27 cellular contexts compared by ENCODE assay signal in genomic region chr9:7144265-7145046, GRCh38.
A peak's percentile ranks its signal among the peaks of the same experiment; 100 is the strongest.
DNase-seq lines count a peak whose midpoint lies in the region; ATAC-seq, FAIRE-seq and TF ChIP-seq lines count a peak whose summit lies in the region.
"Had no signal": no experiment of that assay in that cellular context is flagged by ENCODE, and none has a peak within 500 bp of the region (broad histone marks: within the 10 kb centered on the region; RNA-seq: fewer than 3 reads in every experiment).

No MANE protein-coding gene starts in this region.

- WGBS in H1 (ENCODE audit: extremely low coverage in 1 of 2, insufficient coverage in 1 of 2, insufficient read length in 1 of 2, insufficient replicate concordance in 2 of 2, low coverage in 1 of 2, low lambda C conversion rate in 2 of 2, missing lambda C conversion rate in 1 of 2), 2 experiments, result 85% methylated on average over 10 of the region's 10 CpGs; no CpG with 5 or more reads in 1 of the 2 experiments

- no peak for TF ChIP-seq EP300 in H1 (IDR thresholded peaks at IDR 0.05; ENCODE audit: borderline replicate concordance in 1 of 2, low read depth in 2 of 2, low read length in 2 of 2)

- H3K36me3 ChIP-seq in H1 (ENCODE audit: control insufficient read depth in 2 of 4, insufficient read depth in 4 of 4, low read length in 3 of 4), result no peaks in the 10 kb centered on the region
- H3K36me3 ChIP-seq in gastrocnemius medialis, result no peaks in the 10 kb centered on the region
- H3K36me3 ChIP-seq: adrenal gland, SJSA1, thyroid gland had no signal

- no peak overlapping the region for H3K18ac ChIP-seq in H1 (ENCODE audit: extremely low read depth, low read length)

- DNase-seq in H1 (ENCODE audit: low read depth in 1 of 2, low spot score in 2 of 2) (peak in 1 of 2 experiments; percentile 21), islet precursor cell (peak; percentile 80), gastrocnemius medialis (no peak), HK-2 (ENCODE audit: unreplicated experiment) (no peak)
- DNase-seq in T-helper 2 cell treated with Interferon-gamma antibody and Interleukin-4, amounts not matched to agents 5 μg/mL and 100 μg/mL, for 36 hours (ENCODE audit: low spot score), result no peak
- no peak for DNase-seq in activated CD4-positive, alpha-beta T cell treated with anti-CD3 and anti-CD28 coated beads, Interleukin-2, amount 10 ng/mL, durations not matched to agents 7 days and 5 days
- DNase-seq: activated CD4-positive, alpha-beta T cell treated with anti-CD3 and anti-CD28 coated beads for 36 hours; activated CD8-positive, alpha-beta memory T cell treated with anti-CD3 and anti-CD28 coated beads for 24 hours; activated T-cell treated with anti-CD3 and anti-CD28 coated beads, Interleukin-2, amount 50 U/mL, for 1 hour; adrenal gland; cortex of kidney; esophagus squamous epithelium; mammary epithelial cell; naive B cell; NCI-H1436 treated with DMSO at 0.1 percent for 48 hours; NCI-H524; retina; stimulated activated CD4-positive, alpha-beta T cell treated with anti-CD3 and anti-CD28 coated beads, Interleukin-12 subunit alpha, Interleukin-12 subunit beta, amount 100 ng/mL, for 4 hours; stimulated activated CD4-positive, alpha-beta T cell treated with anti-CD3 and anti-CD28 coated beads, Interleukin-4, amount 100 ng/mL, for 4 hours; stimulated activated naive CD4-positive, alpha-beta T cell treated with Interleukin-2 at 50 U/mL for 16 hours; thyroid gland had no signal

- H2AFZ ChIP-seq in H1 (ENCODE audit: low read length), result no peak overlapping the region

- TF ChIP-seq CTCF in H1 (IDR thresholded peaks at IDR 0.05; ENCODE audit: control extremely low read depth in 1 of 3, insufficient read depth in 1 of 3, low read depth in 1 of 3, low read length in 3 of 3) (no peak), gastrocnemius medialis (IDR thresholded peaks at IDR 0.05 in 4 of 5, conservative IDR thresholded peaks at IDR 0.05 in 1 of 5) (no peak)

- POLR2A ChIA-PET in H1 (lab: Charles Lee; ENCODE audit: partially characterized antibody), result no interaction called here
- POLR2A ChIA-PET in activated CD4-positive, alpha-beta T cell treated with anti-CD3 and anti-CD28 coated beads, Interleukin-2, amount 10 ng/mL, durations not matched to agents 7 days and 5 days (lab: Charles Lee), result no interaction called here

- H3K4me3 ChIP-seq in H1 (ENCODE audit: extremely low read depth in 1 of 4, insufficient read depth in 2 of 4, low read depth in 3 of 4, low read length in 4 of 4) (no peak overlapping the region), gastrocnemius medialis (no peak overlapping the region)
- H3K4me3 ChIP-seq: adrenal gland, esophagus squamous epithelium, SJSA1, thyroid gland had no signal

- intact Hi-C loops in gastrocnemius medialis (cut with DNase I; ENCODE audit: low total_unique reads), result loop anchor here (5.0 kb wide), 1 partner anchor 92 kb away; no protein-coding TSS in a partner anchor

- H3K27ac ChIP-seq in H1 (ENCODE audit: low read depth, low read length) (no peak overlapping the region), gastrocnemius medialis (peak overlapping the region; percentile 62 to 95 (median 90))
- H3K27ac ChIP-seq: adrenal gland, C4-2B, esophagus squamous epithelium, KMS-11, SJSA1 had no signal

- H2BK15ac ChIP-seq in H1 (ENCODE audit: low read length), result no peak overlapping the region

- no peak overlapping the region for H3K9ac ChIP-seq in H1 (replicated peaks in 1 of 4; ENCODE audit: extremely low read depth in 1 of 4, low read depth in 3 of 4, low read length in 3 of 4)
- H3K9ac ChIP-seq: KMS-11 had no signal

- no peak for TF ChIP-seq POLR2A in H1 (IDR thresholded peaks at IDR 0.05; ENCODE audit: control extremely low read depth in 1 of 2, low read depth in 2 of 2, low read length in 2 of 2)
- TF ChIP-seq POLR2A in gastrocnemius medialis (IDR thresholded peaks at IDR 0.05), result no peak

- no peaks in the 10 kb centered on the region for H3K27me3 ChIP-seq in H1 (replicated peaks in 1 of 4; ENCODE audit: control insufficient read depth in 3 of 4, extremely low read depth in 1 of 4, insufficient read depth in 3 of 4, low read length in 3 of 4)
- H3K27me3 ChIP-seq in gastrocnemius medialis, result no peaks in the 10 kb centered on the region
- H3K27me3 ChIP-seq: adrenal gland, esophagus squamous epithelium, SJSA1, thyroid gland had no signal

- H3K4me1 Mint-ChIP-seq in T-helper 2 cell treated with Interferon-gamma antibody and Interleukin-4, amounts not matched to agents 5 μg/mL and 100 μg/mL, for 36 hours (ENCODE audit: low read depth), result peaks cover under 1% of the 10 kb centered on the region
- peaks cover 3% of the 10 kb centered on the region for H3K4me1 Mint-ChIP-seq in activated CD4-positive, alpha-beta T cell treated with anti-CD3 and anti-CD28 coated beads, Interleukin-2, amount 10 ng/mL, durations not matched to agents 7 days and 5 days

- H4K5ac ChIP-seq in H1 (ENCODE audit: insufficient read length, low read depth, low read length), result no peak overlapping the region

- TF ChIP-seq RAD21 in H1 (IDR thresholded peaks at IDR 0.05 in 1 of 2, conservative IDR thresholded peaks at IDR 0.05 in 1 of 2; ENCODE audit: low read depth in 2 of 2, low read length in 2 of 2), result no peak

- ATAC-seq in HG02759 (IDR thresholded peaks at IDR 0.05; ENCODE audit: unreplicated experiment), result peak; percentile 62
- peak; percentile 29 to 49 for ATAC-seq in gastrocnemius medialis
- ATAC-seq: activated CD4-positive, alpha-beta T cell treated with anti-CD3 and anti-CD28 coated beads for 36 hours had no signal

- peak overlapping the region; percentile 32; the same call in 1 of the 2 replicates for H2BK5ac ChIP-seq in H1 (ENCODE audit: low read depth, low read length)

- H3K4me1 ChIP-seq in H1 (replicated peaks in 1 of 4; ENCODE audit: control insufficient read depth in 3 of 4, insufficient read depth in 4 of 4, low read length in 3 of 4) (peaks cover 0 to 3% (median 0%) of the 10 kb centered on the region in 4 experiments; a peak in 1 of 7 replicates), gastrocnemius medialis (peaks cover 69 to 78% of the 10 kb centered on the region in 2 donors)
- H3K4me1 ChIP-seq: SJSA1 had no signal

- peaks cover 2% of the 10 kb centered on the region; the same call in 1 of the 2 replicates for H3K79me1 ChIP-seq in H1 (ENCODE audit: low read depth, low read length)

- no peak overlapping the region for H2BK20ac ChIP-seq in H1 (ENCODE audit: low read length)

- FAIRE-seq in H1 (lab: Jason Lieb, UNC), result no peak
- FAIRE-seq: HTR-8/SVneo, RCC 7860 had no signal

- no peaks in the 10 kb centered on the region for H4K20me1 ChIP-seq in H1 (replicated peaks in 1 of 2; ENCODE audit: control insufficient read depth in 1 of 2, insufficient read depth in 2 of 2, low read length in 2 of 2)

- H3K9me3 Mint-ChIP-seq in T-helper 2 cell treated with Interferon-gamma antibody and Interleukin-4, amounts not matched to agents 5 μg/mL and 100 μg/mL, for 36 hours, result no peaks in the 10 kb centered on the region
- H3K9me3 Mint-ChIP-seq in activated CD4-positive, alpha-beta T cell treated with anti-CD3 and anti-CD28 coated beads, Interleukin-2, amount 10 ng/mL, durations not matched to agents 7 days and 5 days, result no peaks in the 10 kb centered on the region

- no peak overlapping the region for H3K4ac ChIP-seq in H1 (replicated peaks; ENCODE audit: insufficient read length, low read depth, low read length)

- H4K8ac ChIP-seq in H1 (ENCODE audit: extremely low read depth, insufficient read depth, low read length), result no peak overlapping the region

- H3K4me3 Mint-ChIP-seq in T-helper 2 cell treated with Interferon-gamma antibody and Interleukin-4, amounts not matched to agents 5 μg/mL and 100 μg/mL, for 36 hours, result no peak overlapping the region
- no peak overlapping the region for H3K4me3 Mint-ChIP-seq in activated CD4-positive, alpha-beta T cell treated with anti-CD3 and anti-CD28 coated beads, Interleukin-2, amount 10 ng/mL, durations not matched to agents 7 days and 5 days
- H3K4me3 Mint-ChIP-seq: activated CD4-positive, alpha-beta T cell treated with anti-CD3 and anti-CD28 coated beads for 36 hours; naive B cell had no signal

- H2AK5ac ChIP-seq in H1 (ENCODE audit: low read depth, low read length), result no peak overlapping the region

- H3K9me3 ChIP-seq in H1 (ENCODE audit: insufficient read depth in 2 of 2, low read depth in 1 of 2, low read length in 1 of 2), result no peaks in the 10 kb centered on the region
- H3K9me3 ChIP-seq in gastrocnemius medialis, result no peaks in the 10 kb centered on the region
- H3K9me3 ChIP-seq: adrenal gland, esophagus squamous epithelium, SJSA1, thyroid gland had no signal

- no peak overlapping the region for H3K14ac ChIP-seq in H1 (ENCODE audit: insufficient read length)

- H2BK120ac ChIP-seq in H1 (replicated peaks; ENCODE audit: low read depth, low read length), result no peak overlapping the region

- no peak overlapping the region for H3K56ac ChIP-seq in H1 (replicated peaks; ENCODE audit: insufficient read length, low read depth, low read length)

- H3K4me2 ChIP-seq in H1 (ENCODE audit: insufficient read depth in 1 of 2, low read depth in 2 of 2, low read length in 2 of 2), result no peak overlapping the region
- H3K4me2 ChIP-seq: KMS-11 had no signal

- H3K23me2 ChIP-seq in H1 (ENCODE audit: low read depth, low read length), result no peaks in the 10 kb centered on the region

- H3K23ac ChIP-seq in H1 (ENCODE audit: insufficient read length), result no peak overlapping the region

- CTCF ChIA-PET in H1 (lab: Charles Lee; ENCODE audit: partially characterized antibody), result interaction anchor here (0.6 to 1.6 kb wide), 8 partner anchors 9 to 216 kb away, joined by 3 to 4 read pairs (median 3); no protein-coding TSS in a partner anchor
- CTCF ChIA-PET in activated CD4-positive, alpha-beta T cell treated with anti-CD3 and anti-CD28 coated beads, Interleukin-2, amount 10 ng/mL, durations not matched to agents 7 days and 5 days (lab: Charles Lee), result interaction anchor here (1.1 kb wide), 1 partner anchor 9 kb away, joined by 4 read pairs; no protein-coding TSS in a partner anchor

- no peak overlapping the region for H2BK12ac ChIP-seq in H1 (ENCODE audit: low read depth, low read length)

- no peaks in the 10 kb centered on the region for H3K27me3 Mint-ChIP-seq in T-helper 2 cell treated with Interferon-gamma antibody and Interleukin-4, amounts not matched to agents 5 μg/mL and 100 μg/mL, for 36 hours (ENCODE audit: low read depth)
- no peaks in the 10 kb centered on the region for H3K27me3 Mint-ChIP-seq in activated CD4-positive, alpha-beta T cell treated with anti-CD3 and anti-CD28 coated beads, Interleukin-2, amount 10 ng/mL, durations not matched to agents 7 days and 5 days
- H3K27me3 Mint-ChIP-seq: activated CD4-positive, alpha-beta T cell treated with anti-CD3 and anti-CD28 coated beads for 36 hours; naive B cell had no signal

- no peak overlapping the region for H3K27ac Mint-ChIP-seq in T-helper 2 cell treated with Interferon-gamma antibody and Interleukin-4, amounts not matched to agents 5 μg/mL and 100 μg/mL, for 36 hours
- no peak overlapping the region for H3K27ac Mint-ChIP-seq in activated CD4-positive, alpha-beta T cell treated with anti-CD3 and anti-CD28 coated beads, Interleukin-2, amount 10 ng/mL, durations not matched to agents 7 days and 5 days
- H3K27ac Mint-ChIP-seq: activated CD4-positive, alpha-beta T cell treated with anti-CD3 and anti-CD28 coated beads for 36 hours had no signal

- H3K79me2 ChIP-seq in H1 (ENCODE audit: control insufficient read depth in 1 of 2, insufficient read depth in 2 of 2, low read length in 2 of 2), result no peaks in the 10 kb centered on the region

- peaks cover 12% of the 10 kb centered on the region for H3K36me3 Mint-ChIP-seq in T-helper 2 cell treated with Interferon-gamma antibody and Interleukin-4, amounts not matched to agents 5 μg/mL and 100 μg/mL, for 36 hours (ENCODE audit: low read depth)
- H3K36me3 Mint-ChIP-seq in activated CD4-positive, alpha-beta T cell treated with anti-CD3 and anti-CD28 coated beads, Interleukin-2, amount 10 ng/mL, durations not matched to agents 7 days and 5 days (ENCODE audit: low read depth), result peaks cover 30% of the 10 kb centered on the region

- in situ Hi-C loops in gastrocnemius medialis (cut with MboI; ENCODE audit: low sequenced_read_pairs in 4 of 4), result no loop called here

- no peak overlapping the region for H4K91ac ChIP-seq in H1 (replicated peaks; ENCODE audit: insufficient read length, low read length)
